ENCODE assay signal across 31 cellular contexts in the genomic region with DNA sequence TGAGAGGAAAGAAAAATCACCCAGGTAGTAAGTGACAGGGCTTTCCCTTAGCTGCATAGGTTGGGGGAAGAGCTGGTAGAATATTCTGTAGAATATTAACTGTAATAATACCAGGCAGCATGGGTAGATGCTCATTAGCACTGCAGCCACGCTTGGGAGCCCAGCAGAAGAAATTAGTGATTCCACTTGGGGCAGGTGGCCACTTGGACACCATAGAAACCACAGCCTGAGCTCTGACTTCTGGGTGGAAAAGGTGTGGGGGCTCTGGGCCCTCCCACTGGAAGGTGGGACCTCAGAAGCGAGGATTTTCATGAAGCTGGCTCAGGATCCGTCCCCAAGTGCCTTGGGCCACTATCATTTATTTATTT.
DNase-seq lines count a peak whose midpoint lies in the region; ATAC-seq, FAIRE-seq and TF ChIP-seq lines count a peak whose summit lies in the region.
"Had no signal": no experiment of that assay in that cellular context is flagged by ENCODE, and none has a peak within 500 bp of the region (broad histone marks: within the 10 kb centered on the region; RNA-seq: fewer than 3 reads in every experiment).

No MANE protein-coding gene starts in this region.

- no peak for FAIRE-seq in GM12878 (lab: Jason Lieb, UNC)
- FAIRE-seq: D721Med, GM18507, islet of Langerhans, urothelium cell line had no signal

- H3K4me3 Mint-ChIP-seq in immature natural killer cell: no peak overlapping the region
- H3K4me3 Mint-ChIP-seq: activated naive CD8-positive, alpha-beta T cell treated with anti-CD3 and anti-CD28 coated beads, Interleukin-2, amount 50 U/mL, for 24 hours; neural progenitor cell; WTC11 had no signal

- in situ Hi-C loops in GM12878 (cut with MboI): no loop called here

- H3K36me3 ChIP-seq in GM12878 (ENCODE audit: control insufficient read depth in 2 of 2, insufficient read depth in 2 of 2, low read length in 1 of 2): no peaks in the 10 kb centered on the region
- H3K36me3 ChIP-seq: neural progenitor cell, suprapubic skin had no signal

- no peaks in the 10 kb centered on the region for H3K79me2 ChIP-seq in GM12878 (ENCODE audit: control insufficient read depth, insufficient read depth, low read length)
- H3K79me2 ChIP-seq: hepatocyte had no signal

- no TSS peak for BruUV-seq in GM12878 (replicated peaks; lab: Mats Ljungman, UMichigan)

- CTCF ChIA-PET in GM12878 (lab: Yijun Ruan, JAX): interaction anchor here (0.8 to 2.1 kb wide), 9 partner anchors 11 to 162 kb away, joined by 3 to 15 read pairs (median 4); partner anchors contain the start of gene GADD45A

- RAD21 ChIA-PET in GM12878 (lab: Charles Lee; ENCODE audit: unreplicated experiment): interaction anchor here (0.7 to 2.1 kb wide), 19 partner anchors 15 to 220 kb away, joined by 3 to 18 read pairs (median 4); partner anchors contain the start of gene GADD45A

- H3K4me3 ChIP-seq in GM12878: no peak overlapping the region
- H3K4me3 ChIP-seq: hepatocyte, lung, neural progenitor cell, suprapubic skin had no signal

- TF ChIP-seq POLR2A in GM12878 (IDR thresholded peaks at IDR 0.05; ENCODE audit: low read depth, low read length): no peak

- no peak overlapping the region for H3K9ac ChIP-seq in GM12878 (ENCODE audit: control insufficient read depth, insufficient read depth, low read length)
- H3K9ac ChIP-seq: neural progenitor cell had no signal

- no peaks in the 10 kb centered on the region for H3K4me1 Mint-ChIP-seq in immature natural killer cell

- 27% methylated on average over 3 of the region's 3 CpGs for WGBS in GM12878 (ENCODE audit: insufficient coverage, insufficient replicate concordance, low lambda C conversion rate, missing lambda C conversion rate)

- intact Hi-C loops in GM12878 (cut with micrococcal nuclease; ENCODE audit: unreplicated experiment): no loop called here

- no peak overlapping the region for H3K27ac Mint-ChIP-seq in immature natural killer cell
- H3K27ac Mint-ChIP-seq: activated naive CD8-positive, alpha-beta T cell treated with anti-CD3 and anti-CD28 coated beads, Interleukin-2, amount 50 U/mL, for 24 hours; WTC11 had no signal

- H3K36me3 Mint-ChIP-seq in immature natural killer cell: no peaks in the 10 kb centered on the region
- H3K36me3 Mint-ChIP-seq: neural progenitor cell, WTC11 had no signal

- no peaks in the 10 kb centered on the region for H3K4me1 ChIP-seq in GM12878 (ENCODE audit: control insufficient read depth, insufficient read depth, low read length)
- H3K4me1 ChIP-seq: foreskin keratinocyte had no signal

- DNase-seq in GM12878 (ENCODE audit: low read depth, low spot score) (peak; percentile 17), NOMO-1 (lab: John Stamatoyannopoulos, UW; ENCODE audit: unreplicated experiment in 2 of 2) (no peak), immature natural killer cell (no peak)
- DNase-seq: ACHN; activated CD4-positive, alpha-beta T cell treated with anti-CD3 and anti-CD28 coated beads, Interleukin-2, amount 50 U/mL, for 48 hours; activated gamma-delta T cell; activated naive CD8-positive, alpha-beta T cell treated with anti-CD3 and anti-CD28 coated beads, Interleukin-2, amount 50 U/mL, for 24 hours; effector CD8-positive, alpha-beta T cell; EL; foreskin keratinocyte; NCI-H1105; NCI-H2029 treated with DMSO at 0.1 percent for 48 hours; NCI-H226; OCI-M1; SHP77; T1000 had no signal

- no peak for TF ChIP-seq EP300 in GM12878 (IDR thresholded peaks at IDR 0.05; ENCODE audit: borderline replicate concordance in 1 of 2, control insufficient read depth in 1 of 2, low read depth in 2 of 2, low read length in 2 of 2)

- no peaks in the 10 kb centered on the region for H3K9me3 Mint-ChIP-seq in immature natural killer cell
- H3K9me3 Mint-ChIP-seq: activated naive CD8-positive, alpha-beta T cell treated with anti-CD3 and anti-CD28 coated beads, Interleukin-2, amount 50 U/mL, for 24 hours had no signal

- no peak overlapping the region for H2AFZ ChIP-seq in GM12878 (ENCODE audit: control insufficient read depth, low read depth, low read length)
- H2AFZ ChIP-seq: hepatocyte, neural progenitor cell had no signal

- no peaks in the 10 kb centered on the region for H4K20me1 ChIP-seq in GM12878 (ENCODE audit: control insufficient read depth, insufficient read depth)

- POLR2A ChIA-PET in GM12878 (lab: Charles Lee): interaction anchor here (0.9 to 3.1 kb wide), 3 partner anchors 34 to 75 kb away, joined by 3 to 9 read pairs (median 3); partner anchors contain the start of gene GADD45A

- H3K27ac ChIP-seq in GM12878 (ENCODE audit: control insufficient read depth, insufficient read depth): no peak overlapping the region
- H3K27ac ChIP-seq: C4-2B, foreskin keratinocyte, hepatocyte, neural progenitor cell, suprapubic skin had no signal

- SMC1A ChIA-PET in GM12878 (lab: Charles Lee; ENCODE audit: uncharacterized antibody, unreplicated experiment): interaction anchor here (0.8 to 4.0 kb wide), 19 partner anchors 8 to 158 kb away, joined by 3 to 20 read pairs (median 4); partner anchors contain the start of gene GADD45A

- ATAC-seq in GM18868 (IDR thresholded peaks at IDR 0.05; ENCODE audit: unreplicated experiment): peak; percentile 21
- ATAC-seq in GM21529 (IDR thresholded peaks at IDR 0.05; ENCODE audit: unreplicated experiment): peak; percentile 62
- peak; percentile 24 for ATAC-seq in HG02885 (IDR thresholded peaks at IDR 0.05; ENCODE audit: poor library complexity, unreplicated experiment)
- peak; percentile 74 for ATAC-seq in GM12878
- no peak for ATAC-seq in activated CD4-positive, CD25-positive, alpha-beta regulatory T cell treated with anti-CD3 and anti-CD28 coated beads, Interleukin-2, amount 50 U/mL, for 24 hours
- no peak for ATAC-seq in HG03354 (IDR thresholded peaks at IDR 0.05; ENCODE audit: poor library complexity, severe bottlenecking, unreplicated experiment)
- ATAC-seq: activated naive CD8-positive, alpha-beta T cell treated with anti-CD3 and anti-CD28 coated beads, Interleukin-2, amount 50 U/mL, for 24 hours; foreskin keratinocyte; WTC11 had no signal

- no peaks in the 10 kb centered on the region for H3K9me3 ChIP-seq in GM12878 (replicated peaks; ENCODE audit: control insufficient read depth, insufficient read depth, low read length)
- H3K9me3 ChIP-seq: suprapubic skin had no signal

- H3K27me3 ChIP-seq in GM12878 (replicated peaks in 1 of 2; ENCODE audit: control insufficient read depth in 2 of 2, insufficient read depth in 2 of 2, low read length in 1 of 2): no peaks in the 10 kb centered on the region
- H3K27me3 ChIP-seq: foreskin keratinocyte, hepatocyte, neural progenitor cell, suprapubic skin had no signal

- peaks cover 0 to 3% (median 0%) of the 10 kb centered on the region in 3 donors for H3K27me3 Mint-ChIP-seq in immature natural killer cell (ENCODE audit: low read depth in 3 of 3)
- H3K27me3 Mint-ChIP-seq: activated naive CD8-positive, alpha-beta T cell treated with anti-CD3 and anti-CD28 coated beads, Interleukin-2, amount 50 U/mL, for 24 hours had no signal

- TF ChIP-seq RAD21 in GM12878 (IDR thresholded peaks at IDR 0.05; ENCODE audit: insufficient read depth, low read depth, low read length): no peak

- H3K4me2 ChIP-seq in GM12878 (ENCODE audit: control insufficient read depth, insufficient read depth): no peak overlapping the region
- H3K4me2 ChIP-seq: hepatocyte, neural progenitor cell had no signal

- no peak for TF ChIP-seq CTCF in GM12878 (IDR thresholded peaks at IDR 0.05 in 2 of 3, conservative IDR thresholded peaks at IDR 0.05 in 1 of 3; ENCODE audit: control insufficient read depth in 2 of 3, extremely low read depth in 1 of 3, insufficient read depth in 1 of 3, low read depth in 3 of 3, low read length in 3 of 3)

TF ChIP-seq in GM12878, 131 proteins besides CTCF, POLR2A, EP300 and RAD21:
- TF ChIP-seq MTA2 (IDR thresholded peaks at IDR 0.05; ENCODE audit: low read depth) (peak; percentile 66; the same call in 1 of the 2 replicates), SUPT20H (IDR thresholded peaks at IDR 0.05; ENCODE audit: borderline replicate concordance, control insufficient read depth, low read depth, low read length) (no peak), SPI1 (IDR thresholded peaks at IDR 0.05; ENCODE audit: borderline replicate concordance, insufficient read depth, low read depth, low read length) (no peak), BHLHE40 (IDR thresholded peaks at IDR 0.05; ENCODE audit: borderline replicate concordance in 1 of 2, low read depth in 2 of 2, low read length in 1 of 2) (peak in 1 of 2 experiments; percentile 9; a peak in 1 of 4 replicates), RUNX3 (IDR thresholded peaks at IDR 0.05; ENCODE audit: low read length) (0 out of 2 replicates have a peak, but pooled peaks have one; percentile 3)

Comparison
In these comparisons a context has a peak if more than half of its experiments do, and no peak if none do; other contexts are left out.
1. ATAC-seq: peak in GM18868 (single experiment), GM21529 (single experiment), HG02885 (single experiment) and GM12878 (single experiment); none in activated CD4-positive, CD25-positive, alpha-beta regulatory T cell treated with anti-CD3 and anti-CD28 coated beads, Interleukin-2, amount 50 U/mL, for 24 hours (0 of 2) and HG03354 (single experiment).